In genomic region chr9:107460153-107461023, GRCh38 we compare ENCODE assay signal across 2 cellular contexts.
TF ChIP-seq lines count a peak whose summit lies in the region.

No MANE protein-coding gene starts in this region.

TF ChIP-seq in HepG2, 621 proteins besides CTCF, POLR2A, EP300 and RAD21:
- TF ChIP-seq ZNF747 (CRISPR knock-in tag; IDR thresholded peaks at IDR 0.05; ENCODE audit: borderline replicate concordance) (no peak), ATF7 (IDR thresholded peaks at IDR 0.05) (peak; percentile 15; the same call in 1 of the 2 replicates), ATF7 (CRISPR knock-in tag; IDR thresholded peaks at IDR 0.05) (no peak)
TF ChIP-seq in HepG2: peak in this region for 1.

TF ChIP-seq in H1, 55 proteins besides CTCF, POLR2A, EP300 and RAD21:
- no peak for TF ChIP-seq KDM1A (IDR thresholded peaks at IDR 0.05; ENCODE audit: borderline replicate concordance, low read length)
- no peak for TF ChIP-seq CHD1 (IDR thresholded peaks at IDR 0.05; ENCODE audit: low read depth, low read length)
- TF ChIP-seq SAP30 (IDR thresholded peaks at IDR 0.05; ENCODE audit: insufficient read depth, insufficient replicate concordance, low read length), result no peak
- no peak for TF ChIP-seq SP4 (IDR thresholded peaks at IDR 0.05; ENCODE audit: low read length)
- no peak for TF ChIP-seq TAF7 (optimal IDR thresholded peaks at IDR 0.05; ENCODE audit: borderline replicate concordance, low read depth, low read length)
- no peak for TF ChIP-seq SIX5 (IDR thresholded peaks at IDR 0.05; ENCODE audit: low read depth, low read length)
- no peak for TF ChIP-seq PHF8 (conservative IDR thresholded peaks at IDR 0.05; ENCODE audit: low read depth, low read length)
- TF ChIP-seq RNF2 (IDR thresholded peaks at IDR 0.05; ENCODE audit: borderline replicate concordance, low read depth, low read length, missing control alignments, poor library complexity, severe bottlenecking), result no peak
- no peak for TF ChIP-seq EGR1 (IDR thresholded peaks at IDR 0.05; ENCODE audit: borderline replicate concordance, low read depth, low read length)
- no peak for TF ChIP-seq POLR2AphosphoS5 (IDR thresholded peaks at IDR 0.05; ENCODE audit: low read depth, low read length)
- TF ChIP-seq E2F6 (IDR thresholded peaks at IDR 0.05), result no peak
- TF ChIP-seq NANOG (IDR thresholded peaks at IDR 0.05; ENCODE audit: insufficient read depth, low read depth, low read length, poor library complexity, severe bottlenecking), result no peak
- TF ChIP-seq CHD2 (IDR thresholded peaks at IDR 0.05; ENCODE audit: low read length), result no peak
- no peak for TF ChIP-seq SIRT6 (IDR thresholded peaks at IDR 0.05; ENCODE audit: low read length)
- no peak for TF ChIP-seq JUND (IDR thresholded peaks at IDR 0.05; ENCODE audit: low read length)
- TF ChIP-seq JUN (IDR thresholded peaks at IDR 0.05; ENCODE audit: low read depth, low read length), result no peak
- TF ChIP-seq CREB1 (IDR thresholded peaks at IDR 0.05), result no peak
- no peak for TF ChIP-seq SRF (IDR thresholded peaks at IDR 0.05; ENCODE audit: low read depth, low read length)
- TF ChIP-seq TEAD4 (IDR thresholded peaks at IDR 0.05; ENCODE audit: low read depth, low read length), result no peak
- no peak for TF ChIP-seq YY1 (IDR thresholded peaks at IDR 0.05; ENCODE audit: low read depth, low read length)
